13 cellular contexts compared by ENCODE assay signal in genomic region chr1:29506678-29507225, GRCh38.
"Had no signal": no experiment of that assay in that cellular context is flagged by ENCODE, and none has a peak within 500 bp of the region (broad histone marks: within the 10 kb centered on the region; RNA-seq: fewer than 3 reads in every experiment).

No MANE protein-coding gene starts in this region.

- H3K27ac ChIP-seq: esophagus squamous epithelium, tibial artery, vagina had no signal

- H3K36me3 Mint-ChIP-seq: activated naive CD4-positive, alpha-beta T cell treated with anti-CD3 and anti-CD28 coated beads, Interleukin-2, amount 50 U/mL, for 72 hours had no signal

- H3K4me1 ChIP-seq: tibial artery had no signal

- H3K4me3 Mint-ChIP-seq: activated T-cell treated with anti-CD3 and anti-CD28 coated beads, Interleukin-2, amount 50 U/mL, for 4 hours; nephron progenitor cell had no signal

- ATAC-seq: activated naive CD4-positive, alpha-beta T cell treated with anti-CD3 and anti-CD28 coated beads, Interleukin-2, amount 50 U/mL, for 72 hours; activated T-cell treated with anti-CD3 and anti-CD28 coated beads, Interleukin-2, amount 50 U/mL, for 4 hours; left ventricle myocardium superior had no signal

- H3K36me3 ChIP-seq: esophagus squamous epithelium, tibial artery, vagina had no signal

- H3K9me3 ChIP-seq: esophagus squamous epithelium, tibial artery, vagina had no signal

- H3K9me3 Mint-ChIP-seq: activated naive CD4-positive, alpha-beta T cell treated with anti-CD3 and anti-CD28 coated beads, Interleukin-2, amount 50 U/mL, for 72 hours had no signal

- DNase-seq: activated CD4-positive, alpha-beta T cell treated with anti-CD3 and anti-CD28 coated beads, Interleukin-2, amount 50 U/mL, for 1 hour; activated gamma-delta T cell; activated T-cell treated with anti-CD3 and anti-CD28 coated beads, Interleukin-2, amount 50 U/mL, for 4 hours; esophagus squamous epithelium; hypothalamus; left ventricle myocardium superior; mesendoderm; nephron progenitor cell; stimulated activated CD4-positive, alpha-beta T cell treated with anti-CD3 and anti-CD28 coated beads, Interleukin-12 subunit alpha, Interleukin-12 subunit beta, amount 100 ng/mL, for 4 hours; stimulated activated CD4-positive, alpha-beta T cell treated with anti-CD3 and anti-CD28 coated beads, Interleukin-2, amount 100 ng/mL, for 24 hours had no signal

- H3K27me3 ChIP-seq: vagina had no signal

- H3K4me3 ChIP-seq: esophagus squamous epithelium, tibial artery, vagina had no signal
